ENCODE assay signal across 2 cellular contexts in the genomic region with DNA sequence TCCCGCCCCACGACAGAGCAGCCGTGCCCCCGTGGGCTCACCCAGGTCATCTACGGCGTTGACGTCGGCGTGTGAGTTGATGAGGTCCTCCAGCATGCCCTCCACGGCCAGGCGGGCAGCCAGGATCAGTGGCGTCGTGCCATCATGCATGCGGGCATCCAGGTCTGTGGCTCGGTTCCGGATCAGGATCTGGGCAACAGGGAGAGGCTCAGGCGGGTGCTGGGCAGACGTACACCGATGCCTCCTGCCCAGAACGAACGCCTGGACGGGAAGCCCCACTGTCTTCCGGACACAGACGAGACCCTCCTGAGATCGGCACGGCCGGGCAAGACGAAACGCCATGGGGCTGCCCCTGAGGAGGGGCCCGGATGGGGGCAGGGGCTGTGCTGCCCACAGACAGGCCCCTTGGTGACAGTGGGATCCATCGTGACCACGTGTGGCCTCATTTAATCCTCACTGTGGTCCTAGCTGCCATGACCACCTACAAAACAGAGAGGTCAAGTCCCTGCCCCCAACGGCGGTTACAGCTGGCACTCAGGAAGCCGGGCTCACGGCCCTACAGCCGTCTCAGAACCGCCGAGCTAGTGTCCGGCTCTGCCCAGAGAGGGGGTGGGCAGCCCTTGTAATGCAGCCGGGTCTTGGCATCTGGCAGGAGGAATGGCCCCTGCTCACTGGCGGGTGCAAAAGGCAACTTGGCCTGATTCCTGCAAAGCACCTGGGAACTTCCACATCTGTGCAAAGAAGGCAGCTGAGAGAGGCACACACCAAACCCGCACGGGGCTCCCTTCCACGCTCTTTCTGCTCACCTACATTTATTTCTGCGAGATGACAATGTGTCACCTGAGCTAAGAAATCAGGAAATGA.
TF ChIP-seq lines count a peak whose summit lies in the region.

No MANE protein-coding gene starts in this region.

TF ChIP-seq in IMR-90, 13 proteins besides CTCF, POLR2A, EP300 and RAD21:
- TF ChIP-seq BHLHE40 (IDR thresholded peaks at IDR 0.05; ENCODE audit: low read depth, low read length) (no peak), RFX5 (IDR thresholded peaks at IDR 0.05; ENCODE audit: low read depth, low read length) (no peak), RCOR1 (IDR thresholded peaks at IDR 0.05; ENCODE audit: insufficient replicate concordance, low read length) (no peak), USF2 (IDR thresholded peaks at IDR 0.05; ENCODE audit: low read depth, low read length) (no peak), CHD1 (IDR thresholded peaks at IDR 0.05; ENCODE audit: low read depth, low read length) (no peak), MXI1 (IDR thresholded peaks at IDR 0.05; ENCODE audit: borderline replicate concordance, low read depth, low read length) (no peak), CEBPB (IDR thresholded peaks at IDR 0.05; ENCODE audit: low read depth, low read length) (no peak), FOS (IDR thresholded peaks at IDR 0.05; ENCODE audit: low read depth, low read length) (no peak), MAFK (IDR thresholded peaks at IDR 0.05; ENCODE audit: low read depth, low read length) (no peak), NFE2L2 (IDR thresholded peaks at IDR 0.05; ENCODE audit: low read depth, low read length) (no peak), SMC3 (IDR thresholded peaks at IDR 0.05; ENCODE audit: low read depth, low read length) (no peak), MAZ (IDR thresholded peaks at IDR 0.05; ENCODE audit: borderline replicate concordance, low read depth, low read length) (no peak)

TF ChIP-seq in H1, 55 proteins besides CTCF, POLR2A, EP300 and RAD21:
- TF ChIP-seq POU5F1 (IDR thresholded peaks at IDR 0.05; ENCODE audit: low read depth, low read length) (no peak), JUND (IDR thresholded peaks at IDR 0.05; ENCODE audit: low read length) (no peak), NANOG (IDR thresholded peaks at IDR 0.05; ENCODE audit: insufficient read depth, low read depth, low read length, poor library complexity, severe bottlenecking) (no peak), KDM1A (IDR thresholded peaks at IDR 0.05; ENCODE audit: borderline replicate concordance, low read length) (no peak), EGR1 (IDR thresholded peaks at IDR 0.05; ENCODE audit: borderline replicate concordance, low read depth, low read length) (no peak), TAF7 (optimal IDR thresholded peaks at IDR 0.05; ENCODE audit: borderline replicate concordance, low read depth, low read length) (no peak), CEBPB (IDR thresholded peaks at IDR 0.05; ENCODE audit: low read depth, low read length) (no peak), FOSL1 (IDR thresholded peaks at IDR 0.05; ENCODE audit: insufficient read depth, low read depth, low read length) (no peak), EZH2 (IDR thresholded peaks at IDR 0.05; ENCODE audit: low read depth, low read length, severe bottlenecking) (no peak), KDM4A (IDR thresholded peaks at IDR 0.05; ENCODE audit: low read depth, low read length, severe bottlenecking) (no peak), RNF2 (IDR thresholded peaks at IDR 0.05; ENCODE audit: borderline replicate concordance, low read depth, low read length, missing control alignments, poor library complexity, severe bottlenecking) (no peak)
- TF ChIP-seq, protein P1, sequence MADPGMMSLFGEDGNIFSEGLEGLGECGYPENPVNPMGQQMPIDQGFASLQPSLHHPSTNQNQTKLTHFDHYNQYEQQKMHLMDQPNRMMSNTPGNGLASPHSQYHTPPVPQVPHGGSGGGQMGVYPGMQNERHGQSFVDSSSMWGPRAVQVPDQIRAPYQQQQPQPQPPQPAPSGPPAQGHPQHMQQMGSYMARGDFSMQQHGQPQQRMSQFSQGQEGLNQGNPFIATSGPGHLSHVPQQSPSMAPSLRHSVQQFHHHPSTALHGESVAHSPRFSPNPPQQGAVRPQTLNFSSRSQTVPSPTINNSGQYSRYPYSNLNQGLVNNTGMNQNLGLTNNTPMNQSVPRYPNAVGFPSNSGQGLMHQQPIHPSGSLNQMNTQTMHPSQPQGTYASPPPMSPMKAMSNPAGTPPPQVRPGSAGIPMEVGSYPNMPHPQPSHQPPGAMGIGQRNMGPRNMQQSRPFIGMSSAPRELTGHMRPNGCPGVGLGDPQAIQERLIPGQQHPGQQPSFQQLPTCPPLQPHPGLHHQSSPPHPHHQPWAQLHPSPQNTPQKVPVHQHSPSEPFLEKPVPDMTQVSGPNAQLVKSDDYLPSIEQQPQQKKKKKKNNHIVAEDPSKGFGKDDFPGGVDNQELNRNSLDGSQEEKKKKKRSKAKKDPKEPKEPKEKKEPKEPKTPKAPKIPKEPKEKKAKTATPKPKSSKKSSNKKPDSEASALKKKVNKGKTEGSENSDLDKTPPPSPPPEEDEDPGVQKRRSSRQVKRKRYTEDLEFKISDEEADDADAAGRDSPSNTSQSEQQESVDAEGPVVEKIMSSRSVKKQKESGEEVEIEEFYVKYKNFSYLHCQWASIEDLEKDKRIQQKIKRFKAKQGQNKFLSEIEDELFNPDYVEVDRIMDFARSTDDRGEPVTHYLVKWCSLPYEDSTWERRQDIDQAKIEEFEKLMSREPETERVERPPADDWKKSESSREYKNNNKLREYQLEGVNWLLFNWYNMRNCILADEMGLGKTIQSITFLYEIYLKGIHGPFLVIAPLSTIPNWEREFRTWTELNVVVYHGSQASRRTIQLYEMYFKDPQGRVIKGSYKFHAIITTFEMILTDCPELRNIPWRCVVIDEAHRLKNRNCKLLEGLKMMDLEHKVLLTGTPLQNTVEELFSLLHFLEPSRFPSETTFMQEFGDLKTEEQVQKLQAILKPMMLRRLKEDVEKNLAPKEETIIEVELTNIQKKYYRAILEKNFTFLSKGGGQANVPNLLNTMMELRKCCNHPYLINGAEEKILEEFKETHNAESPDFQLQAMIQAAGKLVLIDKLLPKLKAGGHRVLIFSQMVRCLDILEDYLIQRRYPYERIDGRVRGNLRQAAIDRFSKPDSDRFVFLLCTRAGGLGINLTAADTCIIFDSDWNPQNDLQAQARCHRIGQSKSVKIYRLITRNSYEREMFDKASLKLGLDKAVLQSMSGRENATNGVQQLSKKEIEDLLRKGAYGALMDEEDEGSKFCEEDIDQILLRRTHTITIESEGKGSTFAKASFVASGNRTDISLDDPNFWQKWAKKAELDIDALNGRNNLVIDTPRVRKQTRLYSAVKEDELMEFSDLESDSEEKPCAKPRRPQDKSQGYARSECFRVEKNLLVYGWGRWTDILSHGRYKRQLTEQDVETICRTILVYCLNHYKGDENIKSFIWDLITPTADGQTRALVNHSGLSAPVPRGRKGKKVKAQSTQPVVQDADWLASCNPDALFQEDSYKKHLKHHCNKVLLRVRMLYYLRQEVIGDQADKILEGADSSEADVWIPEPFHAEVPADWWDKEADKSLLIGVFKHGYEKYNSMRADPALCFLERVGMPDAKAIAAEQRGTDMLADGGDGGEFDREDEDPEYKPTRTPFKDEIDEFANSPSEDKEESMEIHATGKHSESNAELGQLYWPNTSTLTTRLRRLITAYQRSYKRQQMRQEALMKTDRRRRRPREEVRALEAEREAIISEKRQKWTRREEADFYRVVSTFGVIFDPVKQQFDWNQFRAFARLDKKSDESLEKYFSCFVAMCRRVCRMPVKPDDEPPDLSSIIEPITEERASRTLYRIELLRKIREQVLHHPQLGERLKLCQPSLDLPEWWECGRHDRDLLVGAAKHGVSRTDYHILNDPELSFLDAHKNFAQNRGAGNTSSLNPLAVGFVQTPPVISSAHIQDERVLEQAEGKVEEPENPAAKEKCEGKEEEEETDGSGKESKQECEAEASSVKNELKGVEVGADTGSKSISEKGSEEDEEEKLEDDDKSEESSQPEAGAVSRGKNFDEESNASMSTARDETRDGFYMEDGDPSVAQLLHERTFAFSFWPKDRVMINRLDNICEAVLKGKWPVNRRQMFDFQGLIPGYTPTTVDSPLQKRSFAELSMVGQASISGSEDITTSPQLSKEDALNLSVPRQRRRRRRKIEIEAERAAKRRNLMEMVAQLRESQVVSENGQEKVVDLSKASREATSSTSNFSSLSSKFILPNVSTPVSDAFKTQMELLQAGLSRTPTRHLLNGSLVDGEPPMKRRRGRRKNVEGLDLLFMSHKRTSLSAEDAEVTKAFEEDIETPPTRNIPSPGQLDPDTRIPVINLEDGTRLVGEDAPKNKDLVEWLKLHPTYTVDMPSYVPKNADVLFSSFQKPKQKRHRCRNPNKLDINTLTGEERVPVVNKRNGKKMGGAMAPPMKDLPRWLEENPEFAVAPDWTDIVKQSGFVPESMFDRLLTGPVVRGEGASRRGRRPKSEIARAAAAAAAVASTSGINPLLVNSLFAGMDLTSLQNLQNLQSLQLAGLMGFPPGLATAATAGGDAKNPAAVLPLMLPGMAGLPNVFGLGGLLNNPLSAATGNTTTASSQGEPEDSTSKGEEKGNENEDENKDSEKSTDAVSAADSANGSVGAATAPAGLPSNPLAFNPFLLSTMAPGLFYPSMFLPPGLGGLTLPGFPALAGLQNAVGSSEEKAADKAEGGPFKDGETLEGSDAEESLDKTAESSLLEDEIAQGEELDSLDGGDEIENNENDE (IDR thresholded peaks at IDR 0.05; ENCODE audit: insufficient replicate concordance, low read length) = no peak
- TF ChIP-seq, protein P2, sequence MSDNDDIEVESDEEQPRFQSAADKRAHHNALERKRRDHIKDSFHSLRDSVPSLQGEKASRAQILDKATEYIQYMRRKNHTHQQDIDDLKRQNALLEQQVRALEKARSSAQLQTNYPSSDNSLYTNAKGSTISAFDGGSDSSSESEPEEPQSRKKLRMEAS (IDR thresholded peaks at IDR 0.05) = no peak
